22 cellular contexts compared by ENCODE assay signal in the genomic region with DNA sequence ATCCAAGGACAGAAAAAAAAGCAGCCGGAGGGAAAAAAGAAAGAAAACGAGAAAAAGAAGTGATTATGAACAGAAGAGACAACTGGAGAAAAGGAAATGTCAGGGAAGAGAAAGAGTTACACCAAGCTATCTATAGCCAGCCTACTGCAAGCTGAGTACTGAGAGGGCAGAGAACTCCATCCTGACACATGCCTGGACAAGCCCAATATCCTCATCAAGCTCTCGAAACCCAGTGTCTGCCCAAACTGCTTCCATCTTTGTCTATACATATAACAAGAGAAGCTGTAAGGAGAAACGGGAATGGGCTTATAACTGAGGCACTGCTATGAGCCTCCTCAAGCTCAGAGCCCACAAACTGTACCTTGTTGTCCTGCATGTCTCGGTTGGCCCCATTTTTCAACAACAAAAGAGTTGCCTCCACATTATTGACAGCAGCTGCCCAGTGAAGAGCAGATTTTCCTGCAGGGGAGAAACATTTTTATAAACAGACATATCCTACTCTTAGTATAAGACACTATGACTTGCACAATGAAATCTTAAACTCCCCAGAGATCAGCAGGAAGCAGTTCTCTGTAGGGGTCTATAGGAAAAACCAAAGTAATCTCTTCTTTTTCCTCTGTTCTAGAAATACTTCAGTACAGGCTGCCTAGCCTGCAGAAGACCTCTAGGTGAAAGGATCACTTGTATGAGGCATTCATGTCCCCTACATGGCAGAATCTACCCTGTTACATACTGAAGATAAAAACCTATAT. TPM values are rescaled to one million over a fixed set of nuclear protein-coding genes. Genes with fewer than 3 reads are reported as not detected.
DNase-seq lines count a peak whose midpoint lies in the region; ATAC-seq and TF ChIP-seq lines count a peak whose summit lies in the region.
"Had no signal": no experiment of that assay in that cellular context is flagged by ENCODE, and none has a peak within 500 bp of the region (broad histone marks: within the 10 kb centered on the region; RNA-seq: fewer than 3 reads in every experiment).

No MANE protein-coding gene starts in this region.

- DNase-seq in activated CD4-positive, alpha-beta T cell treated with anti-CD3 and anti-CD28 coated beads, Interleukin-2, amount 10 ng/mL, durations not matched to agents 24 days and 14 days = peak; percentile 38
- no peak for DNase-seq in activated CD4-positive, alpha-beta T cell treated with anti-CD3 and anti-CD28 coated beads for 4 hours
- DNase-seq in HPDE6-E6E7 (ENCODE audit: extremely low spot score) (peak; percentile 14), heart right ventricle (no peak), AML-193 (lab: John Stamatoyannopoulos, UW) (no peak), kidney glomerular epithelial cell (lab: John Stamatoyannopoulos, UW) (no peak)
- DNase-seq: activated CD4-positive, alpha-beta T cell treated with anti-CD3 and anti-CD28 coated beads for 36 hours; adrenal gland; DMS53; effector CD8-positive, alpha-beta T cell; HCEC 1CT; left ventricle myocardium superior; MM.1S; NCI-H226; NK-92 treated with Interleukin-12 subunit alpha and Interleukin-12 subunit beta, amount 100 ng/mL, for 24 hours; T1000 had no signal

- peaks cover 0 to 100% (median 48%) of the 10 kb centered on the region in 9 donors for H3K36me3 ChIP-seq in heart right ventricle

- H3K4me3 ChIP-seq in heart right ventricle = no peak overlapping the region
- H3K4me3 ChIP-seq: adrenal gland had no signal

- H3K27me3 ChIP-seq in heart right ventricle = no peaks in the 10 kb centered on the region
- H3K27me3 ChIP-seq: adrenal gland had no signal

- peak overlapping the region; percentile 31 for H3K27ac Mint-ChIP-seq in activated CD4-positive, alpha-beta T cell treated with anti-CD3 and anti-CD28 coated beads, Interleukin-2, amount 10 ng/mL, durations not matched to agents 24 days and 14 days
- H3K27ac Mint-ChIP-seq in brain = peak overlapping the region; percentile 2 to 92 (median 66)
- H3K27ac Mint-ChIP-seq in nephron = peak overlapping the region in 2 of 3 experiments; percentile 2
- H3K27ac Mint-ChIP-seq: activated CD4-positive, alpha-beta T cell treated with anti-CD3 and anti-CD28 coated beads for 36 hours had no signal

- H3K4me1 Mint-ChIP-seq in activated CD4-positive, alpha-beta T cell treated with anti-CD3 and anti-CD28 coated beads, Interleukin-2, amount 10 ng/mL, durations not matched to agents 24 days and 14 days = no peaks in the 10 kb centered on the region
- H3K4me1 Mint-ChIP-seq in brain (no peaks in the 10 kb centered on the region), nephron (no peaks in the 10 kb centered on the region)
- H3K4me1 Mint-ChIP-seq: activated CD4-positive, alpha-beta T cell treated with anti-CD3 and anti-CD28 coated beads for 36 hours; CD14-positive monocyte had no signal

- H3K4me3 Mint-ChIP-seq in activated CD4-positive, alpha-beta T cell treated with anti-CD3 and anti-CD28 coated beads, Interleukin-2, amount 10 ng/mL, durations not matched to agents 24 days and 14 days = no peak overlapping the region
- H3K4me3 Mint-ChIP-seq in brain = no peak overlapping the region
- no peak overlapping the region for H3K4me3 Mint-ChIP-seq in nephron
- H3K4me3 Mint-ChIP-seq: activated CD4-positive, alpha-beta T cell treated with anti-CD3 and anti-CD28 coated beads for 36 hours; CD14-positive monocyte had no signal

- H3K27ac ChIP-seq in heart right ventricle = no peak overlapping the region
- H3K27ac ChIP-seq: adrenal gland had no signal

- peaks cover 85% of the 10 kb centered on the region for H3K36me3 Mint-ChIP-seq in activated CD4-positive, alpha-beta T cell treated with anti-CD3 and anti-CD28 coated beads, Interleukin-2, amount 10 ng/mL, durations not matched to agents 24 days and 14 days (ENCODE audit: low read depth)
- H3K36me3 Mint-ChIP-seq in brain (peaks cover 86% of the 10 kb centered on the region), nephron (ENCODE audit: low read depth) (peaks cover 90% of the 10 kb centered on the region)

- no peak for TF ChIP-seq CTCF in brain (conservative IDR thresholded peaks at IDR 0.05)
- TF ChIP-seq CTCF in nephron (IDR thresholded peaks at IDR 0.05; ENCODE audit: unreplicated experiment in 3 of 3) = no peak
- no peak for TF ChIP-seq CTCF in heart right ventricle (IDR thresholded peaks at IDR 0.05)

- no peaks in the 10 kb centered on the region for H3K9me3 ChIP-seq in heart right ventricle
- H3K9me3 ChIP-seq: adrenal gland had no signal

- no peak for ATAC-seq in heart right ventricle
- ATAC-seq: activated CD4-positive, alpha-beta T cell treated with anti-CD3 and anti-CD28 coated beads for 36 hours; left ventricle myocardium superior had no signal

- no peaks in the 10 kb centered on the region for H3K9me3 Mint-ChIP-seq in activated CD4-positive, alpha-beta T cell treated with anti-CD3 and anti-CD28 coated beads, Interleukin-2, amount 10 ng/mL, durations not matched to agents 24 days and 14 days
- H3K9me3 Mint-ChIP-seq in brain (no peaks in the 10 kb centered on the region), nephron (no peaks in the 10 kb centered on the region)
- H3K9me3 Mint-ChIP-seq: CD14-positive monocyte had no signal

- H3K4me1 ChIP-seq in heart right ventricle = no peaks in the 10 kb centered on the region
- H3K4me1 ChIP-seq: adrenal gland had no signal

- intact Hi-C loops in activated CD4-positive, alpha-beta T cell treated with anti-CD3 and anti-CD28 coated beads, Interleukin-2, amount 10 ng/mL, durations not matched to agents 24 days and 14 days (cut with micrococcal nuclease) = no loop called here
- intact Hi-C loops in heart right ventricle (cut with DNase I) = no loop called here

- H3K27me3 Mint-ChIP-seq in activated CD4-positive, alpha-beta T cell treated with anti-CD3 and anti-CD28 coated beads, Interleukin-2, amount 10 ng/mL, durations not matched to agents 24 days and 14 days = no peaks in the 10 kb centered on the region
- H3K27me3 Mint-ChIP-seq in brain = no peaks in the 10 kb centered on the region
- H3K27me3 Mint-ChIP-seq in nephron (ENCODE audit: low read depth) = no peaks in the 10 kb centered on the region
- H3K27me3 Mint-ChIP-seq: activated CD4-positive, alpha-beta T cell treated with anti-CD3 and anti-CD28 coated beads for 36 hours had no signal

- WGBS in heart right ventricle, 2 donors = 79 to 87% methylated on average over 5 of the region's 5 CpGs

RNA-seq across cellular contexts. Expression of gene ADAM30, which starts 21.2 kb away (rescaled TPM):
- not detected in 2 replicates for total RNA-seq in activated CD4-positive, alpha-beta T cell treated with anti-CD3 and anti-CD28 coated beads, Interleukin-2, amount 10 ng/mL, durations not matched to agents 24 days and 14 days
- polyA plus RNA-seq in brain (ENCODE audit: insufficient read depth, low read depth, low replicate concordance) = not detected
- total RNA-seq in heart right ventricle = not detected
- polyA plus RNA-seq in heart right ventricle = not detected
- total RNA-seq: activated CD4-positive, alpha-beta T cell treated with anti-CD3 and anti-CD28 coated beads for 36 hours; adrenal gland; left ventricle myocardium superior; mucosa of gallbladder; renal cortical epithelial cell; SK-MEL-5 had no signal
- polyA plus RNA-seq: adrenal gland, CD14-positive monocyte had no signal

Comparison
In these comparisons a context has a peak if more than half of its experiments do, and no peak if none do; other contexts are left out.
1. DNase-seq: peak in activated CD4-positive, alpha-beta T cell treated with anti-CD3 and anti-CD28 coated beads, Interleukin-2, amount 10 ng/mL, durations not matched to agents 24 days and 14 days (single experiment) and HPDE6-E6E7 (single experiment); none in activated CD4-positive, alpha-beta T cell treated with anti-CD3 and anti-CD28 coated beads for 4 hours (0 of 2), heart right ventricle (0 of 2), AML-193 (0 of 2) and kidney glomerular epithelial cell (single experiment).
2. H3K27ac Mint-ChIP-seq: peak in every context shown above with its lines; median percentile 66 in brain; 31 in activated CD4-positive, alpha-beta T cell treated with anti-CD3 and anti-CD28 coated beads, Interleukin-2, amount 10 ng/mL, durations not matched to agents 24 days and 14 days; 2 in nephron.